ENCODE assay signal across 31 cellular contexts in genomic region chr12:131052891-131053290, GRCh38.
"Had no signal": no experiment of that assay in that cellular context is flagged by ENCODE, and none has a peak within 500 bp of the region (broad histone marks: within the 10 kb centered on the region; RNA-seq: fewer than 3 reads in every experiment).

No MANE protein-coding gene starts in this region.

- H3K27ac Mint-ChIP-seq: activated CD8-positive, alpha-beta T cell treated with anti-CD3 and anti-CD28 coated beads for 36 hours; activated naive CD4-positive, alpha-beta T cell treated with anti-CD3 and anti-CD28 coated beads, Interleukin-2, amount 50 U/mL, for 24 hours; activated naive CD8-positive, alpha-beta T cell treated with anti-CD3 and anti-CD28 coated beads, Interleukin-2, amount 10 ng/mL, durations not matched to agents 7 days and 5 days; activated T-cell treated with anti-CD3 and anti-CD28 coated beads, Interleukin-2, amount 50 U/mL, for 72 hours; activated T-helper 17 cell treated with anti-CD3 and anti-CD28 coated beads, Interleukin-2, amount 50 U/mL, for 72 hours had no signal

- H3K36me3 ChIP-seq: ascending aorta, MG63, WERI-Rb-1 had no signal

- H3K27ac ChIP-seq: ascending aorta, cardiac muscle cell, PC-9, RWPE1, WERI-Rb-1 had no signal

- ATAC-seq: activated CD8-positive, alpha-beta T cell treated with anti-CD3 and anti-CD28 coated beads for 36 hours; activated T-cell treated with anti-CD3 and anti-CD28 coated beads, Interleukin-2, amount 50 U/mL, for 72 hours; activated T-helper 17 cell treated with anti-CD3 and anti-CD28 coated beads, Interleukin-2, amount 50 U/mL, for 72 hours had no signal

- H3K9me3 Mint-ChIP-seq: activated CD8-positive, alpha-beta T cell treated with anti-CD3 and anti-CD28 coated beads for 36 hours; activated naive CD4-positive, alpha-beta T cell treated with anti-CD3 and anti-CD28 coated beads, Interleukin-2, amount 50 U/mL, for 24 hours; activated naive CD8-positive, alpha-beta T cell treated with anti-CD3 and anti-CD28 coated beads, Interleukin-2, amount 10 ng/mL, durations not matched to agents 7 days and 5 days; activated T-cell treated with anti-CD3 and anti-CD28 coated beads, Interleukin-2, amount 50 U/mL, for 72 hours; activated T-helper 17 cell treated with anti-CD3 and anti-CD28 coated beads, Interleukin-2, amount 50 U/mL, for 72 hours; central memory CD8-positive, alpha-beta T cell had no signal

- H3K4me1 ChIP-seq: ascending aorta had no signal

- H3K9me3 ChIP-seq: ascending aorta, MG63 had no signal

- H3K4me3 ChIP-seq: ascending aorta, cardiac muscle cell, MG63, PC-9 had no signal

- H3K4me2 ChIP-seq: PC-9 had no signal

- H3K36me3 Mint-ChIP-seq: activated naive CD4-positive, alpha-beta T cell treated with anti-CD3 and anti-CD28 coated beads, Interleukin-2, amount 50 U/mL, for 24 hours; activated naive CD8-positive, alpha-beta T cell treated with anti-CD3 and anti-CD28 coated beads, Interleukin-2, amount 10 ng/mL, durations not matched to agents 7 days and 5 days had no signal

- DNase-seq: activated CD4-positive, alpha-beta T cell treated with anti-CD3 and anti-CD28 coated beads for 1 hour; activated CD4-positive, alpha-beta T cell treated with anti-CD3 and anti-CD28 coated beads for 48 hours; activated CD4-positive, CD25-positive, alpha-beta regulatory T cell; activated CD8-positive, alpha-beta T cell treated with anti-CD3 and anti-CD28 coated beads for 36 hours; activated effector memory CD4-positive, alpha-beta T cell treated with anti-CD3 and anti-CD28 coated beads, Interleukin-2, amount 50 U/mL, for 16 hours; activated naive CD4-positive, alpha-beta T cell treated with Interleukin-2 at 50 U/mL for 16 hours; activated naive CD8-positive, alpha-beta T cell treated with anti-CD3 and anti-CD28 coated beads, Interleukin-2, amount 10 ng/mL, durations not matched to agents 7 days and 5 days; activated T-cell treated with anti-CD3 and anti-CD28 coated beads, Interleukin-2, amount 50 U/mL, for 72 hours; amygdala; Kasumi-1; KG1; MG63; NCI-H1048; NCI-H1105 treated with DMSO at 0.1 percent for 48 hours; NCI-H1436; NCI-H1694; NCI-H1930; NCI-H2081 treated with DMSO at 0.1 percent for 48 hours; NCI-H345; NCI-H524 treated with DMSO at 0.1 percent for 48 hours; Right ventricle myocardium superior; T1000; WERI-Rb-1 had no signal

- H2AFZ ChIP-seq: PC-9 had no signal

- FAIRE-seq: RCC 7860 had no signal

- H3K27me3 ChIP-seq: ascending aorta, cardiac muscle cell had no signal

- H3K4me1 Mint-ChIP-seq: activated naive CD4-positive, alpha-beta T cell treated with anti-CD3 and anti-CD28 coated beads, Interleukin-2, amount 50 U/mL, for 24 hours; activated T-helper 17 cell treated with anti-CD3 and anti-CD28 coated beads, Interleukin-2, amount 50 U/mL, for 72 hours; central memory CD8-positive, alpha-beta T cell had no signal

- H3K4me3 Mint-ChIP-seq: activated CD8-positive, alpha-beta T cell treated with anti-CD3 and anti-CD28 coated beads for 36 hours; activated naive CD4-positive, alpha-beta T cell treated with anti-CD3 and anti-CD28 coated beads, Interleukin-2, amount 50 U/mL, for 24 hours; activated naive CD8-positive, alpha-beta T cell treated with anti-CD3 and anti-CD28 coated beads, Interleukin-2, amount 10 ng/mL, durations not matched to agents 7 days and 5 days; activated T-cell treated with anti-CD3 and anti-CD28 coated beads, Interleukin-2, amount 50 U/mL, for 72 hours; activated T-helper 17 cell treated with anti-CD3 and anti-CD28 coated beads, Interleukin-2, amount 50 U/mL, for 72 hours; central memory CD8-positive, alpha-beta T cell had no signal
